In the genomic region with DNA sequence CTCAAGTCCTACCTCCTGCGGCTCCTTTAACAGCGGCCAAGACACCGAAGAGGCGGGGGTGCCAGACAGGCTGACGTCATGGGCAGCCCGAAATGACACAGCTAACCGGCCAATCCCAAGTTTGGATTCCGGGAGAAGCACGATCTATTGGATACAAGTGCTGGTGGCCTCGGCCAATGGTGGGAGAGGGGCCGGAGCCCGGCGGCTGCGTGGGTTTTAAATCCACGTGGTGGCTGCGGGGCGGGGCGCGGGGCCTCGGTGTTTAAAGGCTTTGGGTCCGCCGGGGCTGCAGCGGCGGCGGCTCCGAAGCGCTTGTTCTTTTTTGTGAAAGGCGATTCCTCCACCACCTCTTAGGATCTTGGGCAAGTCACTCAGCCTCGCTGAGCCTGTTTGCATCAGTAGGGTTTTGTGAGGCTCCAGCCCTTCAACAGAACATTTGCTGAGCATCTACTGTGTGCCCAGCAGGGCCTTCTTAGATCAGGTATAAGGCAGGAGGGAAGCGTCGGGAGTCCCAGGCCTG, we compare ENCODE assay signal across 8 cellular contexts. TPM values are rescaled to one million over a fixed set of nuclear protein-coding genes. Genes with fewer than 3 reads are reported as not detected.
DNase-seq lines count a peak whose midpoint lies in the region; ATAC-seq and TF ChIP-seq lines count a peak whose summit lies in the region.

No MANE protein-coding gene starts in this region.

- H3F3A ChIP-seq in MM.1S (ENCODE audit: insufficient read depth, low read length): no peaks in the 10 kb centered on the region

- H3K36me3 ChIP-seq in HCT116 (ENCODE audit: control insufficient read depth in 1 of 2, insufficient read depth in 2 of 2, low read length in 2 of 2) (no peaks in the 10 kb centered on the region), MM.1S (replicated peaks; ENCODE audit: insufficient read depth, low read length) (no peaks in the 10 kb centered on the region)

- RAD21 ChIA-PET in HCT116 (lab: Charles Lee; ENCODE audit: low non-redundant PET in 1 of 2, low total read pairs in 2 of 2, uncharacterized antibody in 2 of 2, unreplicated experiment in 2 of 2): no interaction called here

- H3K9me3 Mint-ChIP-seq in activated naive CD8-positive, alpha-beta T cell (ENCODE audit: low read depth): no peaks in the 10 kb centered on the region
- H3K9me3 Mint-ChIP-seq in glutamatergic neuron (ENCODE audit: unreplicated experiment): peaks cover 2% of the 10 kb centered on the region

- ATAC-seq in HCT116 (peak; percentile 99), omental fat pad (ENCODE audit: low FRiP score) (peak; percentile 97)

- H3K79me2 ChIP-seq in HCT116 (ENCODE audit: insufficient read depth, low read length) (no peaks in the 10 kb centered on the region), MM.1S (ENCODE audit: low read length) (no peaks in the 10 kb centered on the region)

- H3K9me3 ChIP-seq in HCT116 (ENCODE audit: control insufficient read depth in 1 of 2, insufficient read depth in 1 of 2, low read depth in 1 of 2, low read length in 2 of 2) (no peaks in the 10 kb centered on the region), MM.1S (replicated peaks; ENCODE audit: insufficient read depth, low read length) (no peaks in the 10 kb centered on the region)

- CTCF ChIA-PET in HCT116 (lab: Charles Lee): interaction anchor here (0.6 kb wide), 1 partner anchor 461 kb away, joined by 3 read pairs; no protein-coding TSS in a partner anchor

- peaks cover 11 to 25% of the 10 kb centered on the region in 2 experiments; a peak in 3 of 4 replicates for H3K4me1 ChIP-seq in HCT116 (ENCODE audit: control insufficient read depth in 1 of 2, insufficient read depth in 2 of 2, low read length in 2 of 2)
- peaks cover 14% of the 10 kb centered on the region for H3K4me1 ChIP-seq in MM.1S (ENCODE audit: low read length)

- no TSS peak for BruUV-seq in HCT116 (replicated peaks; lab: Mats Ljungman, UMichigan)

- H3K36me3 Mint-ChIP-seq in activated naive CD8-positive, alpha-beta T cell: no peaks in the 10 kb centered on the region
- no peaks in the 10 kb centered on the region for H3K36me3 Mint-ChIP-seq in glutamatergic neuron (ENCODE audit: unreplicated experiment)

- no peak for TF ChIP-seq POLR2A in HCT116 (IDR thresholded peaks at IDR 0.05; ENCODE audit: borderline replicate concordance, extremely low read depth, insufficient read depth, insufficient read length)

- H3K27ac ChIP-seq in HCT116 (ENCODE audit: low read depth, low read length) (no peak overlapping the region), MM.1S (ENCODE audit: low read length) (no peak overlapping the region)

- no peaks in the 10 kb centered on the region for H3K27me3 Mint-ChIP-seq in activated naive CD8-positive, alpha-beta T cell
- peaks cover 2% of the 10 kb centered on the region for H3K27me3 Mint-ChIP-seq in glutamatergic neuron (ENCODE audit: unreplicated experiment)

- POLR2A ChIA-PET in HCT116 (lab: Charles Lee): no interaction called here

- no peaks in the 10 kb centered on the region for H4K20me1 ChIP-seq in HCT116 (ENCODE audit: insufficient read depth)
- no peaks in the 10 kb centered on the region for H4K20me1 ChIP-seq in MM.1S (ENCODE audit: insufficient read depth, low read length)

- peak overlapping the region; percentile 56 for H3K4me2 ChIP-seq in HCT116 (ENCODE audit: low read length)
- H3K4me2 ChIP-seq in MM.1S (ENCODE audit: low read depth, low read length): peak overlapping the region; percentile 93

- H3K27ac Mint-ChIP-seq in activated naive CD8-positive, alpha-beta T cell: no peak overlapping the region
- no peak overlapping the region for H3K27ac Mint-ChIP-seq in glutamatergic neuron (ENCODE audit: unreplicated experiment)

- no peaks in the 10 kb centered on the region for H3K9me2 ChIP-seq in HCT116 (ENCODE audit: insufficient read depth)
- H3K9me2 ChIP-seq in MM.1S (replicated peaks; ENCODE audit: insufficient read depth, low read length): no peaks in the 10 kb centered on the region

- TF ChIP-seq RAD21 in HCT116 (IDR thresholded peaks at IDR 0.05; ENCODE audit: low read depth): no peak

- H3K27me3 ChIP-seq in HCT116 (ENCODE audit: insufficient read depth, low read length): peaks cover 60% of the 10 kb centered on the region
- peaks cover 26% of the 10 kb centered on the region for H3K27me3 ChIP-seq in MM.1S (replicated peaks; ENCODE audit: insufficient read depth, low read length)

- H2AFZ ChIP-seq in HCT116 (ENCODE audit: low read depth, low read length, poor library complexity, severe bottlenecking): peak overlapping the region; percentile 46
- peak overlapping the region; percentile 67; the same call in 1 of the 2 replicates for H2AFZ ChIP-seq in MM.1S (ENCODE audit: low read length)

- TF ChIP-seq CTCF in HCT116 (IDR thresholded peaks at IDR 0.05 in 2 of 3, conservative IDR thresholded peaks at IDR 0.05 in 1 of 3; ENCODE audit: borderline replicate concordance in 1 of 3, insufficient read depth in 1 of 3, low read depth in 2 of 3, low read length in 2 of 3) (no peak), MM.1S (IDR thresholded peaks at IDR 0.05; ENCODE audit: low read length) (no peak), glutamatergic neuron (IDR thresholded peaks at IDR 0.05; ENCODE audit: partially characterized antibody, unreplicated experiment) (no peak), omental fat pad (IDR thresholded peaks at IDR 0.05) (no peak)

- H3K4me1 Mint-ChIP-seq in activated naive CD8-positive, alpha-beta T cell (ENCODE audit: low read depth): peaks cover 12% of the 10 kb centered on the region
- H3K4me1 Mint-ChIP-seq in glutamatergic neuron (ENCODE audit: low read depth, unreplicated experiment): no peaks in the 10 kb centered on the region

- intact Hi-C loops in HCT116 (cut with micrococcal nuclease): no loop called here

- peak overlapping the region in 1 of 2 experiments; percentile 12; a peak in 2 of 4 replicates for H3K4me3 ChIP-seq in HCT116 (replicated peaks in 1 of 2; ENCODE audit: low read depth in 1 of 2, low read length in 2 of 2)
- H3K4me3 ChIP-seq in MM.1S (ENCODE audit: low read length): peak overlapping the region; percentile 46

- H3K4me3 Mint-ChIP-seq in activated naive CD8-positive, alpha-beta T cell: peak overlapping the region; percentile 68
- H3K4me3 Mint-ChIP-seq in glutamatergic neuron (ENCODE audit: unreplicated experiment): peak overlapping the region; percentile 63

- in situ Hi-C loops in G401 (cut with HindIII; ENCODE audit: low sequenced_read_pairs): no loop called here

- H3K9ac ChIP-seq in HCT116 (ENCODE audit: low read length) (no peak overlapping the region), MM.1S (ENCODE audit: low read length) (no peak overlapping the region)

- peak; percentile 80 for DNase-seq in G401 (ENCODE audit: low spot score)
- DNase-seq in HCT116 (ENCODE audit: low read depth, low spot score): peak; percentile 96
- peak; percentile 98 for DNase-seq in MM.1S
- peak; percentile 91 for DNase-seq in SKM-1 (lab: John Stamatoyannopoulos, UW; ENCODE audit: unreplicated experiment)
- DNase-seq in glutamatergic neuron: peak; percentile 94
- DNase-seq in omental fat pad (ENCODE audit: low spot score): peak; percentile 92
- peak; percentile 99 for DNase-seq in superior temporal gyrus (ENCODE audit: extremely low spot score)

TF ChIP-seq in HCT116, 20 proteins besides CTCF, POLR2A, EP300 and RAD21:
- TF ChIP-seq, protein P1, sequence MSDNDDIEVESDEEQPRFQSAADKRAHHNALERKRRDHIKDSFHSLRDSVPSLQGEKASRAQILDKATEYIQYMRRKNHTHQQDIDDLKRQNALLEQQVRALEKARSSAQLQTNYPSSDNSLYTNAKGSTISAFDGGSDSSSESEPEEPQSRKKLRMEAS (IDR thresholded peaks at IDR 0.05): peak; percentile 95
- TF ChIP-seq JUND (IDR thresholded peaks at IDR 0.05): no peak
- TF ChIP-seq ELF1 (IDR thresholded peaks at IDR 0.05; ENCODE audit: borderline replicate concordance, low read depth): no peak
- TF ChIP-seq EGR1 (IDR thresholded peaks at IDR 0.05; ENCODE audit: low read depth): peak; percentile 79
- TF ChIP-seq, protein P2, sequence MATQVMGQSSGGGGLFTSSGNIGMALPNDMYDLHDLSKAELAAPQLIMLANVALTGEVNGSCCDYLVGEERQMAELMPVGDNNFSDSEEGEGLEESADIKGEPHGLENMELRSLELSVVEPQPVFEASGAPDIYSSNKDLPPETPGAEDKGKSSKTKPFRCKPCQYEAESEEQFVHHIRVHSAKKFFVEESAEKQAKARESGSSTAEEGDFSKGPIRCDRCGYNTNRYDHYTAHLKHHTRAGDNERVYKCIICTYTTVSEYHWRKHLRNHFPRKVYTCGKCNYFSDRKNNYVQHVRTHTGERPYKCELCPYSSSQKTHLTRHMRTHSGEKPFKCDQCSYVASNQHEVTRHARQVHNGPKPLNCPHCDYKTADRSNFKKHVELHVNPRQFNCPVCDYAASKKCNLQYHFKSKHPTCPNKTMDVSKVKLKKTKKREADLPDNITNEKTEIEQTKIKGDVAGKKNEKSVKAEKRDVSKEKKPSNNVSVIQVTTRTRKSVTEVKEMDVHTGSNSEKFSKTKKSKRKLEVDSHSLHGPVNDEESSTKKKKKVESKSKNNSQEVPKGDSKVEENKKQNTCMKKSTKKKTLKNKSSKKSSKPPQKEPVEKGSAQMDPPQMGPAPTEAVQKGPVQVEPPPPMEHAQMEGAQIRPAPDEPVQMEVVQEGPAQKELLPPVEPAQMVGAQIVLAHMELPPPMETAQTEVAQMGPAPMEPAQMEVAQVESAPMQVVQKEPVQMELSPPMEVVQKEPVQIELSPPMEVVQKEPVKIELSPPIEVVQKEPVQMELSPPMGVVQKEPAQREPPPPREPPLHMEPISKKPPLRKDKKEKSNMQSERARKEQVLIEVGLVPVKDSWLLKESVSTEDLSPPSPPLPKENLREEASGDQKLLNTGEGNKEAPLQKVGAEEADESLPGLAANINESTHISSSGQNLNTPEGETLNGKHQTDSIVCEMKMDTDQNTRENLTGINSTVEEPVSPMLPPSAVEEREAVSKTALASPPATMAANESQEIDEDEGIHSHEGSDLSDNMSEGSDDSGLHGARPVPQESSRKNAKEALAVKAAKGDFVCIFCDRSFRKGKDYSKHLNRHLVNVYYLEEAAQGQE (IDR thresholded peaks at IDR 0.05; ENCODE audit: low read depth): no peak
- peak; percentile 94 for TF ChIP-seq SP1 (IDR thresholded peaks at IDR 0.05; ENCODE audit: low read depth)

RNA-seq across cellular contexts. Expression of a gene that starts 8.7 kb away (rescaled TPM):
- total RNA-seq in G401 (2014; rRNA removed; shearing (Covaris generic)): 0.49 and 0.58 TPM in 2 replicates
- 0.64 TPM for total RNA-seq in HCT116 (2021; ENCODE audit: unreplicated experiment)
- polyA plus RNA-seq in HCT116 (2012): 1.1 and 2.3 TPM in 2 replicates
- 14.4 TPM for total RNA-seq in glutamatergic neuron (ENCODE audit: unreplicated experiment)
- 10 to 100 TPM; 10.4 to 42.7 (median 18.9) TPM for total RNA-seq in omental fat pad
